Comparison of ENCODE assay signal across 11 cellular contexts in genomic region chr17:59427996-59428395, GRCh38.
DNase-seq lines count a peak whose midpoint lies in the region; ATAC-seq and TF ChIP-seq lines count a peak whose summit lies in the region.
"Had no signal": no experiment of that assay in that cellular context is flagged by ENCODE, and none has a peak within 500 bp of the region (broad histone marks: within the 10 kb centered on the region; RNA-seq: fewer than 3 reads in every experiment).

No MANE protein-coding gene starts in this region.

- no peak overlapping the region for H3K27ac Mint-ChIP-seq in nephron progenitor cell
- H3K27ac Mint-ChIP-seq in naive thymus-derived CD4-positive, alpha-beta T cell, result no peak overlapping the region
- H3K27ac Mint-ChIP-seq: activated naive CD4-positive, alpha-beta T cell treated with anti-CD3 and anti-CD28 coated beads, Interleukin-2, amount 50 U/mL, for 24 hours had no signal

- H3K4me1 ChIP-seq in gastroesophageal sphincter (peaks cover 21 to 64% (median 40%) of the 10 kb centered on the region in 3 donors), upper lobe of left lung (peaks cover 19 to 34% (median 27%) of the 10 kb centered on the region in 4 donors)
- no peaks in the 10 kb centered on the region for H3K4me1 ChIP-seq in naive thymus-derived CD4-positive, alpha-beta T cell (ENCODE audit: control insufficient read depth in 2 of 2, insufficient read depth in 2 of 2, low read length in 2 of 2)

- POLR2A ChIA-PET in naive thymus-derived CD4-positive, alpha-beta T cell (lab: Charles Lee), result interaction anchor here (1.0 to 2.0 kb wide), 2 partner anchors 63 to 95 kb away, joined by 4 to 10 read pairs; no protein-coding TSS in a partner anchor

- CTCF ChIA-PET in naive thymus-derived CD4-positive, alpha-beta T cell (lab: Charles Lee), result interaction anchor here (1.0 to 2.8 kb wide), 9 partner anchors 13 to 117 kb away, joined by 3 to 21 read pairs (median 6); no protein-coding TSS in a partner anchor

- peaks cover 17% of the 10 kb centered on the region for H3K9me3 Mint-ChIP-seq in nephron progenitor cell
- H3K9me3 Mint-ChIP-seq in naive thymus-derived CD4-positive, alpha-beta T cell, result peaks cover 0 to 10% (median 4%) of the 10 kb centered on the region in 11 donors

- intact Hi-C loops in naive thymus-derived CD4-positive, alpha-beta T cell (cut with micrococcal nuclease), result loop anchor here in 1 of 2 donors (1.0 to 5.0 kb wide), 3 partner anchors 66 to 117 kb away; no protein-coding TSS in a partner anchor

- peaks cover 60% of the 10 kb centered on the region for H3K4me1 Mint-ChIP-seq in nephron progenitor cell
- peaks cover 0 to 25% (median 7%) of the 10 kb centered on the region in 7 donors for H3K4me1 Mint-ChIP-seq in naive thymus-derived CD4-positive, alpha-beta T cell

- peaks cover 0 to 5% (median 0%) of the 10 kb centered on the region in 3 donors for H3K9me3 ChIP-seq in gastroesophageal sphincter
- no peaks in the 10 kb centered on the region for H3K9me3 ChIP-seq in upper lobe of left lung
- H3K9me3 ChIP-seq in naive thymus-derived CD4-positive, alpha-beta T cell (ENCODE audit: control insufficient read depth in 2 of 3, low read length in 3 of 3), result no peaks in the 10 kb centered on the region

- peaks cover 6% of the 10 kb centered on the region for H3K36me3 Mint-ChIP-seq in nephron progenitor cell (ENCODE audit: low read depth)
- peaks cover 0 to 10% (median 5%) of the 10 kb centered on the region in 5 donors for H3K36me3 Mint-ChIP-seq in naive thymus-derived CD4-positive, alpha-beta T cell

- WGBS in gastroesophageal sphincter (ENCODE audit: low coverage in 1 of 2), 2 donors, result 19 to 32% methylated on average over 9 of the region's 9 CpGs
- WGBS in upper lobe of left lung, 2 donors, result 72 to 74% methylated on average over 9 of the region's 9 CpGs

- TF ChIP-seq POLR2A in gastroesophageal sphincter (IDR thresholded peaks at IDR 0.05) (no peak), upper lobe of left lung (IDR thresholded peaks at IDR 0.05) (no peak)

- ATAC-seq in gastroesophageal sphincter (peak; percentile 25), omental fat pad (ENCODE audit: low FRiP score) (peak; percentile 34), upper lobe of left lung (ENCODE audit: low FRiP score in 2 of 2) (peak in 1 of 2 donors; percentile 54)
- no peak for ATAC-seq in naive thymus-derived CD4-positive, alpha-beta T cell

- peak; percentile 70 for DNase-seq in amniotic epithelial cell (ENCODE audit: low read depth)
- no peak for DNase-seq in omental fat pad (ENCODE audit: low spot score)
- no peak for DNase-seq in upper lobe of left lung
- no peak for DNase-seq in effector CD8-positive, alpha-beta T cell (lab: John Stamatoyannopoulos, UW)
- DNase-seq in nephron progenitor cell, result no peak
- DNase-seq in naive thymus-derived CD4-positive, alpha-beta T cell, result no peak
- DNase-seq: activated CD4-positive, alpha-beta T cell treated with anti-CD3 and anti-CD28 coated beads for 1 hour; NCI-H1694 treated with DMSO at 0.1 percent for 48 hours had no signal

- H3K4me3 ChIP-seq in gastroesophageal sphincter, result no peak overlapping the region
- H3K4me3 ChIP-seq in upper lobe of left lung, result no peak overlapping the region
- H3K4me3 ChIP-seq in naive thymus-derived CD4-positive, alpha-beta T cell (ENCODE audit: low read length), result no peak overlapping the region

- H3K36me3 ChIP-seq in gastroesophageal sphincter (no peaks in the 10 kb centered on the region), upper lobe of left lung (no peaks in the 10 kb centered on the region)
- H3K36me3 ChIP-seq in naive thymus-derived CD4-positive, alpha-beta T cell (ENCODE audit: control insufficient read depth in 2 of 3, insufficient read depth in 3 of 3, low read length in 3 of 3), result no peaks in the 10 kb centered on the region

- no peaks in the 10 kb centered on the region for H3K27me3 ChIP-seq in gastroesophageal sphincter
- H3K27me3 ChIP-seq in upper lobe of left lung, result no peaks in the 10 kb centered on the region
- H3K27me3 ChIP-seq in naive thymus-derived CD4-positive, alpha-beta T cell (ENCODE audit: control insufficient read depth in 2 of 2, insufficient read depth in 2 of 2, low read length in 2 of 2), result no peaks in the 10 kb centered on the region

- H3K4me3 Mint-ChIP-seq in nephron progenitor cell, result no peak overlapping the region
- H3K4me3 Mint-ChIP-seq in naive thymus-derived CD4-positive, alpha-beta T cell, result no peak overlapping the region
- H3K4me3 Mint-ChIP-seq: activated naive CD4-positive, alpha-beta T cell treated with anti-CD3 and anti-CD28 coated beads, Interleukin-2, amount 50 U/mL, for 24 hours had no signal

- TF ChIP-seq CTCF in gastroesophageal sphincter (IDR thresholded peaks at IDR 0.05) (no peak), omental fat pad (IDR thresholded peaks at IDR 0.05) (no peak), upper lobe of left lung (IDR thresholded peaks at IDR 0.05) (no peak), nephron progenitor cell (IDR thresholded peaks at IDR 0.05) (no peak)

- peak overlapping the region; percentile 87 to 91 (median 87) for H3K27ac ChIP-seq in gastroesophageal sphincter
- H3K27ac ChIP-seq in upper lobe of left lung, result peak overlapping the region; percentile 49 to 67 (median 64)
- no peak overlapping the region for H3K27ac ChIP-seq in naive thymus-derived CD4-positive, alpha-beta T cell (ENCODE audit: low read depth, low read length)
- H3K27ac ChIP-seq: HL-60 had no signal

- TF ChIP-seq EP300 in gastroesophageal sphincter (IDR thresholded peaks at IDR 0.05) (no peak), upper lobe of left lung (IDR thresholded peaks at IDR 0.05) (no peak)

- H3K27me3 Mint-ChIP-seq in nephron progenitor cell (ENCODE audit: low read depth, poor library complexity), result peaks cover 2% of the 10 kb centered on the region
- peaks cover 0 to 5% (median 0%) of the 10 kb centered on the region in 5 donors for H3K27me3 Mint-ChIP-seq in naive thymus-derived CD4-positive, alpha-beta T cell
- H3K27me3 Mint-ChIP-seq: activated naive CD4-positive, alpha-beta T cell treated with anti-CD3 and anti-CD28 coated beads, Interleukin-2, amount 50 U/mL, for 24 hours had no signal
